ENCODE assay signal across 28 cellular contexts in the genomic region with DNA sequence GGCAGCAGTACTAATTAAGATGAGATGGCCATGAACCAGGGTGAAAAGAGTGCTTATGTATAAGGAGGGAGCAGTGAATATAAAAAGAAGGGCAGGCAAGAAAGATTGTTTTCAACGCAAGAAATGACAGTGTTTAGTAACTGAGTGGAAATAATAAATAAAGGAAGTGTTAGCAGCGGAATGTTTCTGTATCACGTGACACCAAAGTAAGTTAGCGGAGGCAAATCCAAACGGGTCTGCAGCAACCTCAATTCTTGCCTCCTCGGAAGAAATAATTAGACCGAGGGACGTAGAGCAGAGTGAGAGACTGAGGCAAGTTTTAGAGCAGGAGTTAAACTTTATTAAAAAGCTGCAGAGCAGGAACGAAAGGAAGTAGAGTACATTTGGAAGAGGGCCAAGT.
"Had no signal": no experiment of that assay in that cellular context is flagged by ENCODE, and none has a peak within 500 bp of the region (broad histone marks: within the 10 kb centered on the region; RNA-seq: fewer than 3 reads in every experiment).

No MANE protein-coding gene starts in this region.

- DNase-seq: dorsolateral prefrontal cortex; effector CD8-positive, alpha-beta T cell; endodermal cell; esophagus squamous epithelium; foreskin melanocyte; glutamatergic neuron; heart right ventricle; hippocampal formation; kidney glomerular epithelial cell; left colon; left ventricle myocardium inferior; pancreas; stimulated activated CD4-positive, alpha-beta T cell treated with anti-CD3 and anti-CD28 coated beads, Interleukin-2, amount 100 ng/mL, for 24 hours; stimulated activated CD4-positive, alpha-beta T cell treated with anti-CD3 and anti-CD28 coated beads, Interleukin-4, amount 100 ng/mL, for 24 hours; stimulated activated naive CD4-positive, alpha-beta T cell treated with Interleukin-2 at 50 U/mL for 16 hours; stomach; substantia nigra; testis; tibial artery had no signal

- H3K27me3 ChIP-seq: neutrophil, pancreas, stomach, testis had no signal

- H3K27ac ChIP-seq: dorsolateral prefrontal cortex, epithelial cell of prostate, esophagus squamous epithelium, heart right ventricle, left ventricle myocardium inferior, neutrophil, pancreas, stomach, testis, tibial artery had no signal

- H3K4me3 ChIP-seq: dorsolateral prefrontal cortex, heart right ventricle, left ventricle myocardium inferior, lung, pancreas, stomach, testis, tibial artery had no signal

- H3K9me3 ChIP-seq: esophagus squamous epithelium, heart right ventricle, left ventricle myocardium inferior, neutrophil, pancreas, stomach, testis, tibial artery had no signal

- H3K4me1 ChIP-seq: testis had no signal

- ATAC-seq: heart right ventricle; left colon; natural killer cell treated with Interleukin-12 subunit alpha and Interleukin-12 subunit beta and Interleukin-15 and Interleukin-18, amount 100 ng/mL, for 72 hours; pancreas; sciatic nerve; stimulated activated effector memory CD8-positive, alpha-beta T cell treated with anti-CD3 and anti-CD28 coated beads, Interleukin-12 subunit alpha, Interleukin-12 subunit beta, amount 100 ng/mL, for 72 hours had no signal

- FAIRE-seq: colon, islet of Langerhans, pancreas, urothelium cell line had no signal

- H3K36me3 ChIP-seq: esophagus squamous epithelium, heart right ventricle, left ventricle myocardium inferior, neutrophil, pancreas, stomach, tibial artery had no signal
